In genomic region chrX:16239211-16239610, GRCh38 we compare ENCODE assay signal across 10 cellular contexts.
DNase-seq lines count a peak whose midpoint lies in the region; ATAC-seq, FAIRE-seq and TF ChIP-seq lines count a peak whose summit lies in the region.
"Had no signal": no experiment of that assay in that cellular context is flagged by ENCODE, and none has a peak within 500 bp of the region (broad histone marks: within the 10 kb centered on the region; RNA-seq: fewer than 3 reads in every experiment).

No MANE protein-coding gene starts in this region.

- H3K4me3 ChIP-seq in fibroblast of mammary gland (ENCODE audit: control insufficient read depth, low read depth, low read length) = no peak overlapping the region
- H3K4me3 ChIP-seq: sigmoid colon had no signal

- DNase-seq in COLO829 (ENCODE audit: low spot score) (peak; percentile 85), LHCN-M2 (ENCODE audit: low read depth) (peak; percentile 80), fibroblast of mammary gland (ENCODE audit: low read depth) (peak; percentile 76), frontal cortex (ENCODE audit: low spot score in 2 of 2) (no peak), NCI-H1694 treated with DMSO at 0.1 percent for 48 hours (lab: John Stamatoyannopoulos, UW) (no peak)
- DNase-seq: GF-D8, sigmoid colon had no signal

- TF ChIP-seq CTCF in fibroblast of mammary gland (conservative IDR thresholded peaks at IDR 0.05; ENCODE audit: control insufficient read depth, insufficient read depth, low read depth, low read length) = no peak

- no peak for FAIRE-seq in frontal cortex (lab: Jason Lieb, UNC)

- ATAC-seq in GM19452 (IDR thresholded peaks at IDR 0.05; ENCODE audit: unreplicated experiment) = peak; percentile 76
- no peak for ATAC-seq in GM21390 (IDR thresholded peaks at IDR 0.05; ENCODE audit: unreplicated experiment)
- no peak for ATAC-seq in HG03342 (IDR thresholded peaks at IDR 0.05; ENCODE audit: unreplicated experiment)

Comparison
In these comparisons a context has a peak if more than half of its experiments do, and no peak if none do; other contexts are left out.
1. DNase-seq: peak in COLO829 (single experiment), LHCN-M2 (single experiment) and fibroblast of mammary gland (single experiment); none in frontal cortex (0 of 2) and NCI-H1694 treated with DMSO at 0.1 percent for 48 hours (single experiment).